17 cellular contexts compared by ENCODE assay signal in the genomic region with DNA sequence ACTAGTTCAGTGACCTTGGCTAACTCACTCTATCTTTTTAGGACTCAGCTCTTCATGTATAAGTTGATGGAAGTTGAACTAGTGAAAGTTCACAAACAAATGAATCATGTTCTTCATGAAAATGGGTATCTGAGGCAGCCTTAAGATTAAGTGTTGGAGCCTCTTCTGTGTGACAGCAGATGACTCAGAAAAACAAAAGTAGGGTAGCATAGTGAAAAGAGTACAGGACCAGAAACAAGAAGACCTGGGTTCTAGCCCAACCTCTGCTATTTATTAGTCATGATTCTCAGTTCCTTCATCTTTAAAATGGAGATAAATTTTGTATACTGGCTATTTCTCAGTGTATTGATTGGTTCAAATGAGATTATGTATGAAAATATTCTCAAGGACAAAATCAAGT.
"Had no signal": no experiment of that assay in that cellular context is flagged by ENCODE, and none has a peak within 500 bp of the region (broad histone marks: within the 10 kb centered on the region; RNA-seq: fewer than 3 reads in every experiment).

No MANE protein-coding gene starts in this region.

- H3K27ac Mint-ChIP-seq: activated CD4-positive, alpha-beta memory T cell treated with anti-CD3 and anti-CD28 coated beads, Interleukin-2, amount 10 ng/mL, durations not matched to agents 7 days and 5 days; activated naive CD8-positive, alpha-beta T cell; activated T-helper 1 cell treated with anti-CD3 and anti-CD28 coated beads, Interleukin-12 subunit alpha, Interleukin-12 subunit beta, Interleukin-2, Interleukin-4 antibody, amounts not matched to agents 30 ng/mL and 10 ng/mL and 1 ng/mL, durations not matched to agents 14 hours and 24 hours and 36 hours; natural killer cell; stimulated activated naive CD8-positive, alpha-beta T cell treated with anti-CD3 and anti-CD28 coated beads, Interleukin-15, Interleukin-2, amounts not matched to agents 100 ng/mL and 50 ng/mL, for 24 hours had no signal

- H3K4me1 ChIP-seq: prostate gland had no signal

- H3K4me3 Mint-ChIP-seq: activated CD4-positive, alpha-beta memory T cell treated with anti-CD3 and anti-CD28 coated beads, Interleukin-2, amount 10 ng/mL, durations not matched to agents 7 days and 5 days; activated naive CD8-positive, alpha-beta T cell; activated T-helper 1 cell treated with anti-CD3 and anti-CD28 coated beads, Interleukin-12 subunit alpha, Interleukin-12 subunit beta, Interleukin-2, Interleukin-4 antibody, amounts not matched to agents 30 ng/mL and 10 ng/mL and 1 ng/mL, durations not matched to agents 14 hours and 24 hours and 36 hours; natural killer cell; stimulated activated naive CD8-positive, alpha-beta T cell treated with anti-CD3 and anti-CD28 coated beads, Interleukin-15, Interleukin-2, amounts not matched to agents 100 ng/mL and 50 ng/mL, for 24 hours had no signal

- H3K36me3 Mint-ChIP-seq: natural killer cell had no signal

- H3K27me3 Mint-ChIP-seq: activated CD4-positive, alpha-beta memory T cell treated with anti-CD3 and anti-CD28 coated beads, Interleukin-2, amount 10 ng/mL, durations not matched to agents 7 days and 5 days; activated naive CD8-positive, alpha-beta T cell; stimulated activated naive CD8-positive, alpha-beta T cell treated with anti-CD3 and anti-CD28 coated beads, Interleukin-15, Interleukin-2, amounts not matched to agents 100 ng/mL and 50 ng/mL, for 24 hours had no signal

- H3K27me3 ChIP-seq: adrenal gland, ovary, tibial artery had no signal

- H3K4me1 Mint-ChIP-seq: natural killer cell had no signal

- H3K27ac ChIP-seq: adrenal gland, ovary, prostate gland, tibial artery had no signal

- DNase-seq: activated CD4-positive, alpha-beta memory T cell treated with anti-CD3 and anti-CD28 coated beads, Interleukin-2, amount 10 ng/mL, durations not matched to agents 7 days and 5 days; activated CD4-positive, alpha-beta T cell treated with anti-CD3 and anti-CD28 coated beads for 48 hours; activated gamma-delta T cell treated with Interleukin-2 at 50 U/mL for 16 hours; adrenal gland; central memory CD4-positive, alpha-beta T cell; effector memory CD4-positive, alpha-beta T cell; hippocampal formation; midbrain; natural killer cell; ovary; stimulated activated CD4-positive, alpha-beta T cell treated with anti-CD3 and anti-CD28 coated beads, Interleukin-4, amount 100 ng/mL, for 1 hour; T-helper 1 cell; tibial artery had no signal

- ATAC-seq: natural killer cell had no signal

- H3K9me3 Mint-ChIP-seq: activated CD4-positive, alpha-beta memory T cell treated with anti-CD3 and anti-CD28 coated beads, Interleukin-2, amount 10 ng/mL, durations not matched to agents 7 days and 5 days; activated T-helper 1 cell treated with anti-CD3 and anti-CD28 coated beads, Interleukin-12 subunit alpha, Interleukin-12 subunit beta, Interleukin-2, Interleukin-4 antibody, amounts not matched to agents 30 ng/mL and 10 ng/mL and 1 ng/mL, durations not matched to agents 14 hours and 24 hours and 36 hours; natural killer cell; stimulated activated naive CD8-positive, alpha-beta T cell treated with anti-CD3 and anti-CD28 coated beads, Interleukin-15, Interleukin-2, amounts not matched to agents 100 ng/mL and 50 ng/mL, for 24 hours had no signal
